8 cellular contexts compared by ENCODE assay signal in genomic region chr18:5546660-5547059, GRCh38. TPM values are rescaled to one million over a fixed set of nuclear protein-coding genes. Genes with fewer than 3 reads are reported as not detected.
A peak's percentile ranks its signal among the peaks of the same experiment; 100 is the strongest.
DNase-seq lines count a peak whose midpoint lies in the region; ATAC-seq and TF ChIP-seq lines count a peak whose summit lies in the region.

No MANE protein-coding gene starts in this region.

- CTCF ChIA-PET in CD4-positive, alpha-beta memory T cell (lab: Charles Lee; ENCODE audit: partially characterized antibody), result interaction anchor here (0.7 kb wide), 1 partner anchor 473 kb away, joined by 3 read pairs; no protein-coding TSS in a partner anchor

- H3K4me3 Mint-ChIP-seq in chondrocyte (ENCODE audit: unreplicated experiment), result no peak overlapping the region
- no peak overlapping the region for H3K4me3 Mint-ChIP-seq in CD4-positive, alpha-beta memory T cell
- H3K4me3 Mint-ChIP-seq in stimulated activated memory B cell treated with anti-CD40 and anti-IgM and Interleukin-4, amounts not matched to agents 10 μg/mL and 1 μg/mL and 100 μg/mL, for 72 hours, result no peak overlapping the region

- peaks cover 19% of the 10 kb centered on the region for H3K4me1 Mint-ChIP-seq in chondrocyte (ENCODE audit: low read depth)
- peaks cover 0 to 11% (median 3%) of the 10 kb centered on the region in 4 donors for H3K4me1 Mint-ChIP-seq in CD4-positive, alpha-beta memory T cell
- H3K4me1 Mint-ChIP-seq in stimulated activated memory B cell treated with anti-CD40 and anti-IgM and Interleukin-4, amounts not matched to agents 10 μg/mL and 1 μg/mL and 100 μg/mL, for 72 hours, result peaks cover 6% of the 10 kb centered on the region

- no peak overlapping the region for H3K27ac ChIP-seq in lower lobe of right lung
- no peak overlapping the region for H3K27ac ChIP-seq in CD4-positive, alpha-beta memory T cell (ENCODE audit: low read depth, low read length)

- intact Hi-C loops in lower lobe of right lung (cut with DNase I), result no loop called here
- intact Hi-C loops in CD4-positive, alpha-beta memory T cell (cut with micrococcal nuclease), result no loop called here

- H3K9me3 ChIP-seq in lower lobe of right lung, result no peaks in the 10 kb centered on the region
- H3K9me3 ChIP-seq in CD4-positive, alpha-beta memory T cell (ENCODE audit: control insufficient read depth in 1 of 2, low read length in 2 of 2), result no peaks in the 10 kb centered on the region

- peaks cover 11% of the 10 kb centered on the region for H3K27me3 ChIP-seq in lower lobe of right lung (ENCODE audit: low read depth)
- H3K27me3 ChIP-seq in CD4-positive, alpha-beta memory T cell (ENCODE audit: insufficient read depth, low read length), result peaks cover 3% of the 10 kb centered on the region

- no peaks in the 10 kb centered on the region for H3K36me3 ChIP-seq in lower lobe of right lung
- no peaks in the 10 kb centered on the region for H3K36me3 ChIP-seq in CD4-positive, alpha-beta memory T cell (ENCODE audit: insufficient read depth, low read length)

- no peaks in the 10 kb centered on the region for H3K36me3 Mint-ChIP-seq in chondrocyte (ENCODE audit: low read depth)
- H3K36me3 Mint-ChIP-seq in CD4-positive, alpha-beta memory T cell, result no peaks in the 10 kb centered on the region
- no peaks in the 10 kb centered on the region for H3K36me3 Mint-ChIP-seq in stimulated activated memory B cell treated with anti-CD40 and anti-IgM and Interleukin-4, amounts not matched to agents 10 μg/mL and 1 μg/mL and 100 μg/mL, for 72 hours

- H3K9me3 Mint-ChIP-seq in chondrocyte (ENCODE audit: low read depth), result no peaks in the 10 kb centered on the region
- H3K9me3 Mint-ChIP-seq in CD4-positive, alpha-beta memory T cell, result no peaks in the 10 kb centered on the region
- H3K9me3 Mint-ChIP-seq in stimulated activated memory B cell treated with anti-CD40 and anti-IgM and Interleukin-4, amounts not matched to agents 10 μg/mL and 1 μg/mL and 100 μg/mL, for 72 hours, result no peaks in the 10 kb centered on the region

- TF ChIP-seq CTCF in NB4 (IDR thresholded peaks at IDR 0.05; ENCODE audit: low read depth, low read length) (peak; percentile 5), chondrocyte (IDR thresholded peaks at IDR 0.05) (peak; percentile 83), lower lobe of right lung (IDR thresholded peaks at IDR 0.05) (peak; percentile 50)

- ATAC-seq in lower lobe of right lung (peak; percentile 50 to 63), HG02798 (IDR thresholded peaks at IDR 0.05; ENCODE audit: poor library complexity, unreplicated experiment) (no peak), HG03196 (IDR thresholded peaks at IDR 0.05; ENCODE audit: unreplicated experiment) (no peak)
- ATAC-seq in stimulated activated memory B cell treated with anti-CD40 and anti-IgM and Interleukin-4, amounts not matched to agents 10 μg/mL and 1 μg/mL and 100 μg/mL, for 72 hours, result no peak

- DNase-seq in DMS114 treated with DMSO at 0.1 percent for 48 hours (lab: John Stamatoyannopoulos, UW; ENCODE audit: unreplicated experiment), result peak; percentile 74
- DNase-seq in NB4 (ENCODE audit: low read depth), result peak; percentile 19
- DNase-seq in chondrocyte (ENCODE audit: low spot score), result no peak
- DNase-seq in lower lobe of right lung, result no peak
- no peak for DNase-seq in CD4-positive, alpha-beta memory T cell

- TF ChIP-seq POLR2A in NB4 (IDR thresholded peaks at IDR 0.05; ENCODE audit: extremely low read depth, insufficient read length), result no peak

- H3K4me1 ChIP-seq in lower lobe of right lung, result no peaks in the 10 kb centered on the region
- no peaks in the 10 kb centered on the region for H3K4me1 ChIP-seq in CD4-positive, alpha-beta memory T cell (ENCODE audit: insufficient read depth, low read length)

- H3K27ac Mint-ChIP-seq in chondrocyte (ENCODE audit: unreplicated experiment), result no peak overlapping the region
- H3K27ac Mint-ChIP-seq in CD4-positive, alpha-beta memory T cell, result no peak overlapping the region
- no peak overlapping the region for H3K27ac Mint-ChIP-seq in stimulated activated memory B cell treated with anti-CD40 and anti-IgM and Interleukin-4, amounts not matched to agents 10 μg/mL and 1 μg/mL and 100 μg/mL, for 72 hours

- H3K4me3 ChIP-seq in NB4 (ENCODE audit: low read depth, low read length) (no peak overlapping the region), lower lobe of right lung (no peak overlapping the region)
- H3K4me3 ChIP-seq in CD4-positive, alpha-beta memory T cell (ENCODE audit: low read length in 2 of 2), result no peak overlapping the region

- peaks cover 2% of the 10 kb centered on the region for H3K27me3 Mint-ChIP-seq in chondrocyte (ENCODE audit: low read depth)
- H3K27me3 Mint-ChIP-seq in CD4-positive, alpha-beta memory T cell, result peaks cover 17 to 24% of the 10 kb centered on the region in 2 donors
- H3K27me3 Mint-ChIP-seq in stimulated activated memory B cell treated with anti-CD40 and anti-IgM and Interleukin-4, amounts not matched to agents 10 μg/mL and 1 μg/mL and 100 μg/mL, for 72 hours, result peaks cover 38% of the 10 kb centered on the region

- POLR2A ChIA-PET in CD4-positive, alpha-beta memory T cell (lab: Charles Lee; ENCODE audit: partially characterized antibody), result no interaction called here

RNA-seq across cellular contexts. Expression of gene EPB41L3, which starts 2.9 kb away (rescaled TPM):
- total RNA-seq in chondrocyte (47.0 to 63.5 TPM (median 61.1 TPM) in 3 replicates), lower lobe of right lung (72.5 TPM)
- total RNA-seq in CD4-positive, alpha-beta memory T cell, result 1 to 10 TPM; 3.2 to 3.3 TPM
- polyA plus RNA-seq in CD4-positive, alpha-beta memory T cell, result under 1 TPM in 1 of 2 donors, not detected in 1; 0.89 TPM

Comparison
In these comparisons a context has a peak if more than half of its experiments do, and no peak if none do; other contexts are left out.
1. DNase-seq: peak in DMS114 treated with DMSO at 0.1 percent for 48 hours (single experiment) and NB4 (single experiment); none in chondrocyte (single experiment), lower lobe of right lung (single experiment) and CD4-positive, alpha-beta memory T cell (0 of 5).
2. CTCF ChIP-seq: peak in every context shown above with its lines; median percentile 83 in chondrocyte; 50 in lower lobe of right lung; 5 in NB4.
3. ATAC-seq: peak in lower lobe of right lung (2 of 2); none in HG02798 (single experiment), stimulated activated memory B cell treated with anti-CD40 and anti-IgM and Interleukin-4, amounts not matched to agents 10 μg/mL and 1 μg/mL and 100 μg/mL, for 72 hours (single experiment) and HG03196 (single experiment).
4. RNA of gene EPB41L3, which starts 2.9 kb away (total RNA-seq): 72.5 TPM in lower lobe of right lung (single experiment) and 47.0 to 63.5 TPM in chondrocyte; 3.2 to 3.3 TPM in CD4-positive, alpha-beta memory T cell; every median in the first group is over 10 times any median in the second.